In the genomic region with DNA sequence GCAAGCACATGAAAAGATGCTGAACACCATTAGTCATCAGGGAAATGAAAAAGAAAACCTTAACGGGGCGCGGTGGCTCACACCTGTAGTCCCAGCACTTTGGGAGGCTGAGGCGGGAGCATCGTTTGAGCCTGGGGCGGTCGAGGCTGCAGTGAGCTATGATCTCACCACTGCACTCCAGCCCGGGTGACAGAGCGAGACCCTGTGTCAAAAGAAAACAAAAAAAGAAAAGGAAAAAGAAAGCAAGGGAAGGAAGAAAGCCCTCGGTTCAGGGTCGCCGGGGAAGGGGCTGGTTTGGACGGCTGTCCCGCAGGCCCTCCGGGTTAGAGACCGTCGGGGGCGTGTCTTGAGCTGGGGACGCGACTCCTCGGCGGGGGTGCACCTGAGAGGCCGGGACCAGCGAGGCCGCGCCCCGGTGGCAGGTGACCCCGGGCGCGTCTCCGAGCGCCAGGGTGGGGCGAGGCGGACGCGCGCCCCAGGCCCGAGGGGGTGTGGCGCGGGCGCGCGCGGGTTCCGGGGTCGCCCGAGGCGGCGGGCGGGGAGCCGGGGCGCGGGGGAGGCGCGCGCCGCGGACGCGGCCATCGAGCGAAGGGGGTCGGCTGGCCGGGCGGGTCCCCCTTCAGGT, we compare ENCODE assay signal across 8 cellular contexts. TPM values are rescaled to one million over a fixed set of nuclear protein-coding genes. Genes with fewer than 3 reads are reported as not detected.
DNase-seq lines count a peak whose midpoint lies in the region; ATAC-seq and TF ChIP-seq lines count a peak whose summit lies in the region.

No MANE protein-coding gene starts in this region.

- H3K27ac ChIP-seq in left ventricle myocardium inferior (replicated peaks), result peak overlapping the region; percentile 74

- peak overlapping the region; percentile 75 for H3K4me3 ChIP-seq in left ventricle myocardium inferior
- H3K4me3 ChIP-seq in skeletal muscle cell (ENCODE audit: low read depth, low read length), result peak overlapping the region; percentile 48

- DNase-seq in activated T-cell treated with anti-CD3 and anti-CD28 coated beads for 1 hour (ENCODE audit: low read depth), result peak; percentile 51
- no peak for DNase-seq in activated T-cell treated with anti-CD3 and anti-CD28 coated beads, Interleukin-2, amount 50 U/mL, for 1 hour
- DNase-seq in NCI-H526 (lab: John Stamatoyannopoulos, UW), result peak; percentile 42 to 93
- DNase-seq in activated naive CD4-positive, alpha-beta T cell treated with Interleukin-2 at 50 U/mL for 16 hours, result peak; percentile 54
- DNase-seq in left ventricle myocardium inferior, result no peak
- no peak for DNase-seq in skeletal muscle cell (ENCODE audit: low read depth)
- DNase-seq in kidney glomerular epithelial cell (lab: John Stamatoyannopoulos, UW), result no peak

- H3K9me3 ChIP-seq in left ventricle myocardium inferior (replicated peaks), result no peaks in the 10 kb centered on the region

- no peaks in the 10 kb centered on the region for H3K36me3 ChIP-seq in left ventricle myocardium inferior

- H3K27me3 ChIP-seq in left ventricle myocardium inferior (ENCODE audit: low read depth), result no peaks in the 10 kb centered on the region

- peak; percentile 63 for ATAC-seq in HG03045 (IDR thresholded peaks at IDR 0.05; ENCODE audit: unreplicated experiment)

- TF ChIP-seq CTCF in left ventricle myocardium inferior (IDR thresholded peaks at IDR 0.05; ENCODE audit: borderline replicate concordance), result no peak

- intact Hi-C loops in left ventricle myocardium inferior (cut with micrococcal nuclease), result no loop called here

- peaks cover 9% of the 10 kb centered on the region for H3K4me1 ChIP-seq in left ventricle myocardium inferior

RNA-seq across cellular contexts. Expression of gene PLXNA3, which starts 0.5 kb away (rescaled TPM):
- total RNA-seq in left ventricle myocardium inferior, result 16.6 TPM

RNA-seq across cellular contexts. Expression of gene FAM50A, which starts 13.7 kb away (rescaled TPM):
- 41.1 TPM for total RNA-seq in left ventricle myocardium inferior

RNA-seq across cellular contexts. Expression of gene GDI1, which starts 20.6 kb away (rescaled TPM):
- total RNA-seq in left ventricle myocardium inferior, result 79.3 TPM

RNA-seq across cellular contexts. Expression of gene LAGE3, which starts 21.5 kb away (rescaled TPM):
- 18.0 TPM for total RNA-seq in left ventricle myocardium inferior

RNA-seq across cellular contexts. Expression of gene UBL4A, which starts 28.8 kb away (rescaled TPM):
- 60.2 TPM for total RNA-seq in left ventricle myocardium inferior

Comparison
In these comparisons a context has a peak if more than half of its experiments do, and no peak if none do; other contexts are left out.
1. DNase-seq: peak in activated T-cell treated with anti-CD3 and anti-CD28 coated beads for 1 hour (single experiment), NCI-H526 (2 of 2) and activated naive CD4-positive, alpha-beta T cell treated with Interleukin-2 at 50 U/mL for 16 hours (single experiment); none in activated T-cell treated with anti-CD3 and anti-CD28 coated beads, Interleukin-2, amount 50 U/mL, for 1 hour (single experiment), left ventricle myocardium inferior (single experiment), skeletal muscle cell (single experiment) and kidney glomerular epithelial cell (single experiment).